Comparison of ENCODE assay signal across 8 cellular contexts in the genomic region with DNA sequence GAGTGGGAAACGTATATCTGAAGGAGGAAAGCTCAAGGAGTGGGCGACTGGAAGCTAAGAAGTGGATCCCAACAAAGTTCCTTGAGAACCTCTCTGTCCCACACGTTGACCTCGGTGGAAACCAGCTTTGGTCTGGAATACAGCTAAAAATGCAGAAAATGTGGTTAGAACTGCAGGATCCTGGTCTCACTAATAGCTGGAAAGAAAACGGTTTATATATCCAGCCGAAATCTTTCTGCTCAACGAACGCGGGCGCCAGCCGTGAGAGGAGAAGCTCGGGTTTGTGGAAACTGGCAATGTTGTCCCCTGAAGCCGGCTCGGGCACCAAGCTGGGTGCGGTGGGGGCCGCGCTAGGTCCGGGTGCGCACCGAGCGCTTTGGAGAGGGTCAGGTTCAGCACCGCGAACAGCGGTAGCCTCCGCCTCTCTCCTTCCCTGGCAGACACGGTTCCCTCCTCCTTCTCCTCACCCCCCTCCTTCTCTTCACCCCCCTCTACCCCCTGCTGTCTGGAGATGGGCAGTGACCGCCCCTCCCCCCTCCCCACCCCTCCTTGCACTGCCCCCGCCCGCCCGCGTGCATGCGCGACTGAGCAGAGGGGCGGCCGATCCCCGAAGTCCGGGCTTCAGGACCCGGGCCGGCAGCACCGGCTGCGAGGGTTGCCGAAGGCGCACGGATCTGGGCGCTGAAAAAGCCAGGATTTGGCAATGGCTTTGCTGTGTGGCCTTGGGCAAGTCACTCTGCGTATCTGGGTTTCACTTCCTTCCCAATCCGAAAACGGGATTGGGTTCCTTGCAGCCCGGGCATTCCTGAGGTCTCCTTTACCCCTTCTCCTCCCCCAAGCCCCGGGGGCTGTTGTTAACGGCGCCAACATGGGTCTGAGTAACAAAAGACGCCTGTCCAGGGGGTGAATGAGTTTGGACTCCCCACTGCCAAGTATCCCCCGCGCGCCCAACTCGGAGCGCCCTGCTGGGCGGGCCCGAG. TPM values are rescaled to one million over a fixed set of nuclear protein-coding genes. Genes with fewer than 3 reads are reported as not detected.
DNase-seq lines count a peak whose midpoint lies in the region; ATAC-seq, FAIRE-seq and TF ChIP-seq lines count a peak whose summit lies in the region.

A gene with protein sequence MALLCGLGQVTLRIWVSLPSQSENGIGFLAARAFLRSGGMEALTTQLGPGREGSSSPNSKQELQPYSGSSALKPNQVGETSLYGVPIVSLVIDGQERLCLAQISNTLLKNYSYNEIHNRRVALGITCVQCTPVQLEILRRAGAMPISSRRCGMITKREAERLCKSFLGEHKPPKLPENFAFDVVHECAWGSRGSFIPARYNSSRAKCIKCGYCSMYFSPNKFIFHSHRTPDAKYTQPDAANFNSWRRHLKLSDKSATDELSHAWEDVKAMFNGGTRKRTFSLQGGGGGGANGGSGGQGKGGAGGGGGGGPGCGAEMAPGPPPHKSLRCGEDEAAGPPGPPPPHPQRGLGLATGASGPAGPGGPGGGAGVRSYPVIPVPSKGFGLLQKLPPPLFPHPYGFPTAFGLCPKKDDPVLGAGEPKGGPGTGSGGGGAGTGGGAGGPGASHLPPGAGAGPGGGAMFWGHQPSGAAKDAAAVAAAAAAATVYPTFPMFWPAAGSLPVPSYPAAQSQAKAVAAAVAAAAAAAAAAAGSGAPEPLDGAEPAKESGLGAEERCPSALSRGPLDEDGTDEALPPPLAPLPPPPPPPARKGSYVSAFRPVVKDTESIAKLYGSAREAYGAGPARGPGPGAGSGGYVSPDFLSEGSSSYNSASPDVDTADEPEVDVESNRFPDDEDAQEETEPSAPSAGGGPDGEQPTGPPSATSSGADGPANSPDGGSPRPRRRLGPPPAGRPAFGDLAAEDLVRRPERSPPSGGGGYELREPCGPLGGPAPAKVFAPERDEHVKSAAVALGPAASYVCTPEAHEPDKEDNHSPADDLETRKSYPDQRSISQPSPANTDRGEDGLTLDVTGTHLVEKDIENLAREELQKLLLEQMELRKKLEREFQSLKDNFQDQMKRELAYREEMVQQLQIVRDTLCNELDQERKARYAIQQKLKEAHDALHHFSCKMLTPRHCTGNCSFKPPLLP (plus strand): TSS at position 610 of the 980 bp plus-strand sequence. CDS start 94 bp downstream, at position 704.

- POLR2A ChIA-PET in H1 (lab: Charles Lee; ENCODE audit: partially characterized antibody): interaction anchor here (1.6 to 5.0 kb wide), 2 partner anchors 6 to 14 kb away, joined by 3 to 24 read pairs; no protein-coding TSS in a partner anchor

- H3K23me2 ChIP-seq in H1 (ENCODE audit: low read depth, low read length): peaks cover 11% of the 10 kb centered on the region; the same call in 1 of the 2 replicates

- no peak within 1 kb of the TSS for H3K27ac ChIP-seq in H1 (ENCODE audit: low read depth, low read length)
- H3K27ac ChIP-seq in neural cell (ENCODE audit: low read length): no peak within 1 kb of the TSS

- H2AK5ac ChIP-seq in H1 (ENCODE audit: low read depth, low read length): peak within 1 kb of the TSS; percentile 87

- H2BK12ac ChIP-seq in H1 (ENCODE audit: low read depth, low read length): peak within 1 kb of the TSS; percentile 76; the same call in 1 of the 2 replicates

- H3K14ac ChIP-seq in H1 (ENCODE audit: insufficient read length): no peak within 1 kb of the TSS

- H3K79me2 ChIP-seq in H1 (ENCODE audit: control insufficient read depth in 1 of 2, insufficient read depth in 2 of 2, low read length in 2 of 2) (no peaks in the 10 kb centered on the region), neural cell (replicated peaks; ENCODE audit: insufficient read depth, low read length) (no peaks in the 10 kb centered on the region)

- no peak within 1 kb of the TSS for H2BK120ac ChIP-seq in H1 (replicated peaks; ENCODE audit: low read depth, low read length)

- no peak within 1 kb of the TSS for H3K4ac ChIP-seq in H1 (replicated peaks; ENCODE audit: insufficient read length, low read depth, low read length)

- DNase-seq in EH (ENCODE audit: low read depth) (peak; percentile 56), NT2/D1 (ENCODE audit: low read depth, low spot score) (no peak), H1 (ENCODE audit: low read depth in 1 of 2, low spot score in 2 of 2) (peak in 1 of 2 experiments; percentile 79)
- DNase-seq in stimulated activated CD4-positive, alpha-beta T cell treated with anti-CD3 and anti-CD28 coated beads, Interleukin-4, amount 100 ng/mL, for 24 hours: no peak

- no peak within 1 kb of the TSS for H3K56ac ChIP-seq in H1 (replicated peaks; ENCODE audit: insufficient read length, low read depth, low read length)

- no peak for TF ChIP-seq EP300 in H1 (IDR thresholded peaks at IDR 0.05; ENCODE audit: borderline replicate concordance in 1 of 2, low read depth in 2 of 2, low read length in 2 of 2)
- TF ChIP-seq EP300 in neural cell (conservative IDR thresholded peaks at IDR 0.05; ENCODE audit: poor library complexity, severe bottlenecking): no peak

- peak within 1 kb of the TSS; percentile 60 for H3K18ac ChIP-seq in H1 (ENCODE audit: extremely low read depth, low read length)

- peak within 1 kb of the TSS; percentile 89; the same call in 1 of the 2 replicates for H2BK15ac ChIP-seq in H1 (ENCODE audit: low read length)

- H4K91ac ChIP-seq in H1 (replicated peaks; ENCODE audit: insufficient read length, low read length): no peak within 1 kb of the TSS

- no peak within 1 kb of the TSS for H4K5ac ChIP-seq in H1 (ENCODE audit: insufficient read length, low read depth, low read length)

- H3F3A ChIP-seq in neural cell (ENCODE audit: insufficient read depth, low read length, poor library complexity, severe bottlenecking): no peaks in the 10 kb centered on the region

- H3K4me2 ChIP-seq in H1 (ENCODE audit: insufficient read depth in 1 of 2, low read depth in 2 of 2, low read length in 2 of 2) (peak within 1 kb of the TSS; percentile 62 to 73), neural cell (ENCODE audit: low read length) (no peak within 1 kb of the TSS)

- H2BK5ac ChIP-seq in H1 (ENCODE audit: low read depth, low read length): 0 out of 2 replicates have a peak within 1 kb of the TSS, but pooled peaks have one; percentile 21

- peak within 1 kb of the TSS; percentile 12 for H3K4me3 ChIP-seq in NT2/D1 (ENCODE audit: insufficient read length, low read depth)
- peak within 1 kb of the TSS in 2 of 4 experiments; percentile 23 to 50; a peak in 5 of 8 replicates for H3K4me3 ChIP-seq in H1 (ENCODE audit: extremely low read depth in 1 of 4, insufficient read depth in 2 of 4, low read depth in 3 of 4, low read length in 4 of 4)
- no peak within 1 kb of the TSS for H3K4me3 ChIP-seq in neural cell (ENCODE audit: low read length)

- H2AFZ ChIP-seq in H1 (ENCODE audit: low read length) (no peak within 1 kb of the TSS), neural cell (ENCODE audit: low read depth, low read length) (no peak within 1 kb of the TSS)

- WGBS in H1 (ENCODE audit: extremely low coverage in 1 of 2, insufficient coverage in 1 of 2, insufficient read length in 1 of 2, insufficient replicate concordance in 2 of 2, low coverage in 1 of 2, low lambda C conversion rate in 2 of 2, missing lambda C conversion rate in 1 of 2), 2 experiments: 4% methylated on average over 43 of the region's 60 CpGs; no CpG with 5 or more reads in 1 of the 2 experiments

- CTCF ChIA-PET in H1 (lab: Charles Lee; ENCODE audit: partially characterized antibody): interaction anchor here (0.8 to 2.6 kb wide), 4 partner anchors 10 to 392 kb away, joined by 3 to 11 read pairs (median 4); no protein-coding TSS in a partner anchor

- ATAC-seq in HG03442 (IDR thresholded peaks at IDR 0.05; ENCODE audit: unreplicated experiment): no peak
- no peak for ATAC-seq in HG02623 (IDR thresholded peaks at IDR 0.05; ENCODE audit: unreplicated experiment)
- ATAC-seq in GM19328 (IDR thresholded peaks at IDR 0.05; ENCODE audit: unreplicated experiment): no peak

- peak within 1 kb of the TSS; percentile 66; the same call in 1 of the 2 replicates for H4K8ac ChIP-seq in H1 (ENCODE audit: extremely low read depth, insufficient read depth, low read length)

- H2BK20ac ChIP-seq in H1 (ENCODE audit: low read length): peak within 1 kb of the TSS; percentile 72; the same call in 1 of the 2 replicates

- H3K4me1 ChIP-seq in NT2/D1 (ENCODE audit: insufficient read depth, insufficient read length) (peaks cover 27% of the 10 kb centered on the region), H1 (replicated peaks in 1 of 4; ENCODE audit: control insufficient read depth in 3 of 4, insufficient read depth in 4 of 4, low read length in 3 of 4) (peaks cover 8 to 68% (median 46%) of the 10 kb centered on the region in 4 experiments)

- TF ChIP-seq RAD21 in H1 (IDR thresholded peaks at IDR 0.05 in 1 of 2, conservative IDR thresholded peaks at IDR 0.05 in 1 of 2; ENCODE audit: low read depth in 2 of 2, low read length in 2 of 2) (no peak), neural cell (conservative IDR thresholded peaks at IDR 0.05) (no peak)

- no peak for TF ChIP-seq POLR2A in H1 (IDR thresholded peaks at IDR 0.05; ENCODE audit: control extremely low read depth in 1 of 2, low read depth in 2 of 2, low read length in 2 of 2)

- H3K23ac ChIP-seq in H1 (ENCODE audit: insufficient read length): no peak within 1 kb of the TSS

- no peaks in the 10 kb centered on the region for H3K36me3 ChIP-seq in NT2/D1 (ENCODE audit: insufficient read depth, insufficient read length, low read length)
- H3K36me3 ChIP-seq in H1 (ENCODE audit: control insufficient read depth in 2 of 4, insufficient read depth in 4 of 4, low read length in 3 of 4): peaks cover 0 to 27% (median 0%) of the 10 kb centered on the region in 4 experiments; a peak in 1 of 8 replicates
- no peaks in the 10 kb centered on the region for H3K36me3 ChIP-seq in neural cell (ENCODE audit: insufficient read depth, low read length)

- no peak for FAIRE-seq in H1 (lab: Jason Lieb, UNC)

- H3K9me2 ChIP-seq in neural cell (ENCODE audit: insufficient read depth, low read length): no peaks in the 10 kb centered on the region

- H3K27me3 ChIP-seq in NT2/D1 (ENCODE audit: insufficient read depth, insufficient read length) (peaks cover 99% of the 10 kb centered on the region), H1 (replicated peaks in 1 of 4; ENCODE audit: control insufficient read depth in 3 of 4, extremely low read depth in 1 of 4, insufficient read depth in 3 of 4, low read length in 3 of 4) (peaks cover 98 to 100% (median 100%) of the 10 kb centered on the region in 4 experiments), neural cell (ENCODE audit: insufficient read depth, low read depth, low read length) (peaks cover 100% of the 10 kb centered on the region)

- TF ChIP-seq CTCF in H1 (IDR thresholded peaks at IDR 0.05; ENCODE audit: control extremely low read depth in 1 of 3, insufficient read depth in 1 of 3, low read depth in 1 of 3, low read length in 3 of 3) (no peak), neural cell (IDR thresholded peaks at IDR 0.05; ENCODE audit: poor library complexity, severe bottlenecking) (no peak)

- H3K9me3 ChIP-seq in NT2/D1 (ENCODE audit: insufficient read depth, low read length): peaks cover 5% of the 10 kb centered on the region; the same call in 1 of the 2 replicates
- H3K9me3 ChIP-seq in H1 (ENCODE audit: insufficient read depth in 2 of 2, low read depth in 1 of 2, low read length in 1 of 2): peaks cover 0 to 4% of the 10 kb centered on the region in 2 experiments; a peak in 1 of 4 replicates
- peaks cover 5% of the 10 kb centered on the region for H3K9me3 ChIP-seq in neural cell (ENCODE audit: low read length)

- peak within 1 kb of the TSS; percentile 32 for H3K9ac ChIP-seq in NT2/D1 (ENCODE audit: insufficient read length, low read depth)
- H3K9ac ChIP-seq in H1 (replicated peaks in 1 of 4; ENCODE audit: extremely low read depth in 1 of 4, low read depth in 3 of 4, low read length in 3 of 4): no peak within 1 kb of the TSS
- no peak within 1 kb of the TSS for H3K9ac ChIP-seq in neural cell (ENCODE audit: low read length)

- H3K79me1 ChIP-seq in H1 (ENCODE audit: low read depth, low read length): no peaks in the 10 kb centered on the region

- peaks cover 28 to 32% of the 10 kb centered on the region in 2 experiments for H4K20me1 ChIP-seq in H1 (replicated peaks in 1 of 2; ENCODE audit: control insufficient read depth in 1 of 2, insufficient read depth in 2 of 2, low read length in 2 of 2)
- peaks cover 4% of the 10 kb centered on the region for H4K20me1 ChIP-seq in neural cell (ENCODE audit: insufficient read depth)

RNA-seq across cellular contexts. Expression of the gene that starts here (rescaled TPM):
- total RNA-seq in H1 (2021; fragmentation: NEBNext Ultra II Directional; extraction: Animal tissue kit (Norgen Biotek cat#: 25700)): 0.11 TPM in 2 replicates
- polyA plus RNA-seq in H1 (2011; rRNA removed): 0.03 and 0.08 TPM in 2 replicates
- 0.05 TPM for polyA plus RNA-seq in H1 (2011; cell fraction: cytosol; rRNA removed)
- 0.13 TPM for polyA plus RNA-seq in H1 (2011; cell fraction: nucleus; rRNA removed)
- polyA plus RNA-seq in H1 (2012, experiment 1 of 2): 0.06 to 0.12 TPM (median 0.07 TPM) in 3 of 4 replicates, not detected in the other
- polyA plus RNA-seq in H1 (2012, experiment 2 of 2): not detected
- polyA plus RNA-seq in H1 (2013, experiment 1 of 2): 0.04 TPM
- polyA plus RNA-seq in H1 (2013, experiment 2 of 2): 0.04 TPM
- polyA minus RNA-seq in H1 (2011; rRNA and poly(A)+ RNA removed): not detected in 2 replicates
- not detected for polyA minus RNA-seq in H1 (2011; cell fraction: cytosol; rRNA and poly(A)+ RNA removed)
- polyA minus RNA-seq in H1 (2011; cell fraction: nucleus; rRNA and poly(A)+ RNA removed): 0.40 TPM
- 0.81 and 0.94 TPM in 2 replicates for polyA plus RNA-seq in neural cell
- polyA minus RNA-seq in neural cell: 1.5 and 2.1 TPM in 2 replicates
